2 cellular contexts compared by ENCODE assay signal in genomic region chr2:20707601-20708000, GRCh38.
A peak's percentile ranks its signal among the peaks of the same experiment; 100 is the strongest.
TF ChIP-seq lines count a peak whose summit lies in the region.

No MANE protein-coding gene starts in this region.

TF ChIP-seq in K562, 482 proteins besides CTCF, POLR2A, EP300 and RAD21:
- TF ChIP-seq TAF15 (IDR thresholded peaks at IDR 0.05; ENCODE audit: low read depth, low read length) (no peak), POLR2G (IDR thresholded peaks at IDR 0.05; ENCODE audit: low read depth, low read length) (no peak)

TF ChIP-seq in neural cell, 6 proteins besides CTCF, POLR2A, EP300 and RAD21:
- TF ChIP-seq MXI1 (conservative IDR thresholded peaks at IDR 0.05; ENCODE audit: poor library complexity, severe bottlenecking) (no peak), EZH2 (IDR thresholded peaks at IDR 0.05; ENCODE audit: borderline replicate concordance, insufficient read depth, low read length, poor library complexity, severe bottlenecking) (no peak), SMC3 (conservative IDR thresholded peaks at IDR 0.05; ENCODE audit: poor library complexity) (no peak), POLR2AphosphoS5 (IDR thresholded peaks at IDR 0.05) (peak; percentile 53), TAF1 (IDR thresholded peaks at IDR 0.05; ENCODE audit: low read depth) (no peak)
- TF ChIP-seq, protein P1, sequence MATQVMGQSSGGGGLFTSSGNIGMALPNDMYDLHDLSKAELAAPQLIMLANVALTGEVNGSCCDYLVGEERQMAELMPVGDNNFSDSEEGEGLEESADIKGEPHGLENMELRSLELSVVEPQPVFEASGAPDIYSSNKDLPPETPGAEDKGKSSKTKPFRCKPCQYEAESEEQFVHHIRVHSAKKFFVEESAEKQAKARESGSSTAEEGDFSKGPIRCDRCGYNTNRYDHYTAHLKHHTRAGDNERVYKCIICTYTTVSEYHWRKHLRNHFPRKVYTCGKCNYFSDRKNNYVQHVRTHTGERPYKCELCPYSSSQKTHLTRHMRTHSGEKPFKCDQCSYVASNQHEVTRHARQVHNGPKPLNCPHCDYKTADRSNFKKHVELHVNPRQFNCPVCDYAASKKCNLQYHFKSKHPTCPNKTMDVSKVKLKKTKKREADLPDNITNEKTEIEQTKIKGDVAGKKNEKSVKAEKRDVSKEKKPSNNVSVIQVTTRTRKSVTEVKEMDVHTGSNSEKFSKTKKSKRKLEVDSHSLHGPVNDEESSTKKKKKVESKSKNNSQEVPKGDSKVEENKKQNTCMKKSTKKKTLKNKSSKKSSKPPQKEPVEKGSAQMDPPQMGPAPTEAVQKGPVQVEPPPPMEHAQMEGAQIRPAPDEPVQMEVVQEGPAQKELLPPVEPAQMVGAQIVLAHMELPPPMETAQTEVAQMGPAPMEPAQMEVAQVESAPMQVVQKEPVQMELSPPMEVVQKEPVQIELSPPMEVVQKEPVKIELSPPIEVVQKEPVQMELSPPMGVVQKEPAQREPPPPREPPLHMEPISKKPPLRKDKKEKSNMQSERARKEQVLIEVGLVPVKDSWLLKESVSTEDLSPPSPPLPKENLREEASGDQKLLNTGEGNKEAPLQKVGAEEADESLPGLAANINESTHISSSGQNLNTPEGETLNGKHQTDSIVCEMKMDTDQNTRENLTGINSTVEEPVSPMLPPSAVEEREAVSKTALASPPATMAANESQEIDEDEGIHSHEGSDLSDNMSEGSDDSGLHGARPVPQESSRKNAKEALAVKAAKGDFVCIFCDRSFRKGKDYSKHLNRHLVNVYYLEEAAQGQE (IDR thresholded peaks at IDR 0.05; ENCODE audit: borderline replicate concordance) = no peak
